Comparison of ENCODE assay signal across 1 cellular context in the genomic region with DNA sequence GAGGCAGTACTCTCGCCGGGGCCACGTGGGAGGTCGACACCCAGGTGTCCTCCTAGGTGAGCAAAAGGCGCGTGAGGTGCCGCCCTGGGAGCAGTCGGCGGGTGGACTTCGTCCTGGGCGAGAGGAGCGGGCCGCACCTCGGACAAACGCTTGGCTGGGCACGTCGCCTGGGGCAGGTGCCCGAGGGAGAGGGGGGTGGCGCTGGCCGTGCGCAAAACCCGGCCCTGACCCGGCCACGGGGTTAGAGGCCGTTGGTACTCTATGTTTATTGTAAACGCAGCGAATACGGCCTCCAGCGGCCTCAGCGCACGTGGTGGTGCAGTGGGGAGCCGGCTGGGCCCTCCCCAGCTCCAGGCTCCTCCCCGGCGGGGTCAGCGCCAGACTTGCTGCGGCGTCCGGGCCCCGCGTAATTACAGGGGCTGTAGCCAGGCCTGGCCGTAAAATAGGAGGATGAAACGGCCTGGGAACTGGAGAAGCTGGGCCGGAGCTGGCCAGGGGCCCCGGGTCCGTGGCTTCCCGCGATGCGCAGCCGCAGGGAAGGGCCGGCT.
TF ChIP-seq lines count a peak whose summit lies in the region.

No MANE protein-coding gene starts in this region.

TF ChIP-seq in HepG2, 621 proteins besides CTCF, POLR2A, EP300 and RAD21 (continued from another document and continues in another):
- TF ChIP-seq, protein P1, sequence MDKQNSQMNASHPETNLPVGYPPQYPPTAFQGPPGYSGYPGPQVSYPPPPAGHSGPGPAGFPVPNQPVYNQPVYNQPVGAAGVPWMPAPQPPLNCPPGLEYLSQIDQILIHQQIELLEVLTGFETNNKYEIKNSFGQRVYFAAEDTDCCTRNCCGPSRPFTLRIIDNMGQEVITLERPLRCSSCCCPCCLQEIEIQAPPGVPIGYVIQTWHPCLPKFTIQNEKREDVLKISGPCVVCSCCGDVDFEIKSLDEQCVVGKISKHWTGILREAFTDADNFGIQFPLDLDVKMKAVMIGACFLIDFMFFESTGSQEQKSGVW (CRISPR knock-in tag; IDR thresholded peaks at IDR 0.05; ENCODE audit: borderline replicate concordance), result peak; percentile 66; the same call in 1 of the 2 replicates
- TF ChIP-seq, protein P2, sequence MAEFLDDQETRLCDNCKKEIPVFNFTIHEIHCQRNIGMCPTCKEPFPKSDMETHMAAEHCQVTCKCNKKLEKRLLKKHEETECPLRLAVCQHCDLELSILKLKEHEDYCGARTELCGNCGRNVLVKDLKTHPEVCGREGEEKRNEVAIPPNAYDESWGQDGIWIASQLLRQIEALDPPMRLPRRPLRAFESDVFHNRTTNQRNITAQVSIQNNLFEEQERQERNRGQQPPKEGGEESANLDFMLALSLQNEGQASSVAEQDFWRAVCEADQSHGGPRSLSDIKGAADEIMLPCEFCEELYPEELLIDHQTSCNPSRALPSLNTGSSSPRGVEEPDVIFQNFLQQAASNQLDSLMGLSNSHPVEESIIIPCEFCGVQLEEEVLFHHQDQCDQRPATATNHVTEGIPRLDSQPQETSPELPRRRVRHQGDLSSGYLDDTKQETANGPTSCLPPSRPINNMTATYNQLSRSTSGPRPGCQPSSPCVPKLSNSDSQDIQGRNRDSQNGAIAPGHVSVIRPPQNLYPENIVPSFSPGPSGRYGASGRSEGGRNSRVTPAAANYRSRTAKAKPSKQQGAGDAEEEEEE (CRISPR knock-in tag; IDR thresholded peaks at IDR 0.05; ENCODE audit: borderline replicate concordance), result peak; percentile 97
- TF ChIP-seq, protein P3, sequence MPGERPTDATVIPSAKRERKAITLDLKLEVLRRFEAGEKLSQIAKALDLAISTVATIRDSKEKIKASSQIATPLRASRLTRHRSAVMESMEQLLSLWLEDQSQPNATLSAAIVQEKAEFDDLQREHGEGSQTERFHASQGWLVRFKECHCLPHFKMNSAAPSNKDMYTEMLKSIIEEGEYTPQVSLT (CRISPR knock-in tag; IDR thresholded peaks at IDR 0.05; ENCODE audit: borderline replicate concordance, low read depth), result 0 out of 2 replicates have a peak, but pooled peaks have one; percentile 56
- TF ChIP-seq ZNF839 (CRISPR knock-in tag; IDR thresholded peaks at IDR 0.05; ENCODE audit: borderline replicate concordance), result peak; percentile 94
- TF ChIP-seq MAZ (IDR thresholded peaks at IDR 0.05; ENCODE audit: borderline replicate concordance, low read depth, low read length), result peak; percentile 80
- peak; percentile 97 for TF ChIP-seq MAZ (CRISPR knock-in tag; IDR thresholded peaks at IDR 0.05; ENCODE audit: low read depth)
- no peak for TF ChIP-seq NPAS2 (CRISPR knock-in tag; IDR thresholded peaks at IDR 0.05; ENCODE audit: borderline replicate concordance)
- no peak for TF ChIP-seq RAD51 (IDR thresholded peaks at IDR 0.05; ENCODE audit: borderline replicate concordance)
- no peak for TF ChIP-seq FOSL1 (CRISPR knock-in tag; IDR thresholded peaks at IDR 0.05; ENCODE audit: borderline replicate concordance)
- TF ChIP-seq, protein P4, sequence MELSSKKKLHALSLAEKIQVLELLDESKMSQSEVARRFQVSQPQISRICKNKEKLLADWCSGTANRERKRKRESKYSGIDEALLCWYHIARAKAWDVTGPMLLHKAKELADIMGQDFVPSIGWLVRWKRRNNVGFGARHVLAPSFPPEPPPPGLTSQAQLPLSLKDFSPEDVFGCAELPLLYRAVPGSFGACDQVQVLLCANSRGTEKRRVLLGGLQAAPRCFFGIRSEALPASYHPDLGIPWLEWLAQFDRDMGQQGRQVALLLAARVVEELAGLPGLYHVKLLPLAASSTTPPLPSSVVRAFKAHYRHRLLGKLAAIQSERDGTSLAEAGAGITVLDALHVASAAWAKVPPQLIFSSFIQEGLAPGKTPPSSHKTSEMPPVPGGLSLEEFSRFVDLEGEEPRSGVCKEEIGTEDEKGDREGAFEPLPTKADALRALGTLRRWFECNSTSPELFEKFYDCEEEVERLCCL (CRISPR knock-in tag; IDR thresholded peaks at IDR 0.05; ENCODE audit: borderline replicate concordance), result peak; percentile 38; the same call in 1 of the 2 replicates
- TF ChIP-seq KDM6A (CRISPR knock-in tag; IDR thresholded peaks at IDR 0.05; ENCODE audit: low read depth), result peak; percentile 81
- TF ChIP-seq EEA1 (CRISPR knock-in tag; IDR thresholded peaks at IDR 0.05; ENCODE audit: borderline replicate concordance), result peak; percentile 76; the same call in 1 of the 2 replicates
- peak; percentile 34; the same call in 1 of the 2 replicates for TF ChIP-seq ZBTB7A (CRISPR knock-in tag; IDR thresholded peaks at IDR 0.05)
- TF ChIP-seq, protein P5, sequence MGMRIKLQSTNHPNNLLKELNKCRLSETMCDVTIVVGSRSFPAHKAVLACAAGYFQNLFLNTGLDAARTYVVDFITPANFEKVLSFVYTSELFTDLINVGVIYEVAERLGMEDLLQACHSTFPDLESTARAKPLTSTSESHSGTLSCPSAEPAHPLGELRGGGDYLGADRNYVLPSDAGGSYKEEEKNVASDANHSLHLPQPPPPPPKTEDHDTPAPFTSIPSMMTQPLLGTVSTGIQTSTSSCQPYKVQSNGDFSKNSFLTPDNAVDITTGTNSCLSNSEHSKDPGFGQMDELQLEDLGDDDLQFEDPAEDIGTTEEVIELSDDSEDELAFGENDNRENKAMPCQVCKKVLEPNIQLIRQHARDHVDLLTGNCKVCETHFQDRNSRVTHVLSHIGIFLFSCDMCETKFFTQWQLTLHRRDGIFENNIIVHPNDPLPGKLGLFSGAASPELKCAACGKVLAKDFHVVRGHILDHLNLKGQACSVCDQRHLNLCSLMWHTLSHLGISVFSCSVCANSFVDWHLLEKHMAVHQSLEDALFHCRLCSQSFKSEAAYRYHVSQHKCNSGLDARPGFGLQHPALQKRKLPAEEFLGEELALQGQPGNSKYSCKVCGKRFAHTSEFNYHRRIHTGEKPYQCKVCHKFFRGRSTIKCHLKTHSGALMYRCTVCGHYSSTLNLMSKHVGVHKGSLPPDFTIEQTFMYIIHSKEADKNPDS (CRISPR knock-in tag; IDR thresholded peaks at IDR 0.05), result peak; percentile 96
- TF ChIP-seq, protein P6, sequence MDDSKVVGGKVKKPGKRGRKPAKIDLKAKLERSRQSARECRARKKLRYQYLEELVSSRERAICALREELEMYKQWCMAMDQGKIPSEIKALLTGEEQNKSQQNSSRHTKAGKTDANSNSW (CRISPR knock-in tag; IDR thresholded peaks at IDR 0.05; ENCODE audit: borderline replicate concordance), result peak; percentile 25; the same call in 1 of the 2 replicates
- no peak for TF ChIP-seq HNRNPH1 (optimal IDR thresholded peaks at IDR 0.05; ENCODE audit: low read depth, low read length)
- TF ChIP-seq ZNF484 (CRISPR knock-in tag; IDR thresholded peaks at IDR 0.05; ENCODE audit: borderline replicate concordance, low read depth), result no peak
- TF ChIP-seq CEBPB (IDR thresholded peaks at IDR 0.05; ENCODE audit: borderline replicate concordance, low read depth, low read length), result no peak
- TF ChIP-seq ZNF678 (CRISPR knock-in tag; IDR thresholded peaks at IDR 0.05), result peak; percentile 96; the same call in 1 of the 2 replicates
- TF ChIP-seq PCBP2 (optimal IDR thresholded peaks at IDR 0.05; ENCODE audit: low read depth, low read length, poor library complexity, severe bottlenecking), result no peak
- TF ChIP-seq SRSF1 (optimal IDR thresholded peaks at IDR 0.05; ENCODE audit: low read depth, low read length), result no peak
- TF ChIP-seq ZNF234 (CRISPR knock-in tag; conservative IDR thresholded peaks at IDR 0.05), result peak; percentile 89; the same call in 1 of the 2 replicates
- peak; percentile 93; the same call in 1 of the 2 replicates for TF ChIP-seq ZNF138 (CRISPR knock-in tag; IDR thresholded peaks at IDR 0.05; ENCODE audit: low read depth)
- TF ChIP-seq, protein P7, sequence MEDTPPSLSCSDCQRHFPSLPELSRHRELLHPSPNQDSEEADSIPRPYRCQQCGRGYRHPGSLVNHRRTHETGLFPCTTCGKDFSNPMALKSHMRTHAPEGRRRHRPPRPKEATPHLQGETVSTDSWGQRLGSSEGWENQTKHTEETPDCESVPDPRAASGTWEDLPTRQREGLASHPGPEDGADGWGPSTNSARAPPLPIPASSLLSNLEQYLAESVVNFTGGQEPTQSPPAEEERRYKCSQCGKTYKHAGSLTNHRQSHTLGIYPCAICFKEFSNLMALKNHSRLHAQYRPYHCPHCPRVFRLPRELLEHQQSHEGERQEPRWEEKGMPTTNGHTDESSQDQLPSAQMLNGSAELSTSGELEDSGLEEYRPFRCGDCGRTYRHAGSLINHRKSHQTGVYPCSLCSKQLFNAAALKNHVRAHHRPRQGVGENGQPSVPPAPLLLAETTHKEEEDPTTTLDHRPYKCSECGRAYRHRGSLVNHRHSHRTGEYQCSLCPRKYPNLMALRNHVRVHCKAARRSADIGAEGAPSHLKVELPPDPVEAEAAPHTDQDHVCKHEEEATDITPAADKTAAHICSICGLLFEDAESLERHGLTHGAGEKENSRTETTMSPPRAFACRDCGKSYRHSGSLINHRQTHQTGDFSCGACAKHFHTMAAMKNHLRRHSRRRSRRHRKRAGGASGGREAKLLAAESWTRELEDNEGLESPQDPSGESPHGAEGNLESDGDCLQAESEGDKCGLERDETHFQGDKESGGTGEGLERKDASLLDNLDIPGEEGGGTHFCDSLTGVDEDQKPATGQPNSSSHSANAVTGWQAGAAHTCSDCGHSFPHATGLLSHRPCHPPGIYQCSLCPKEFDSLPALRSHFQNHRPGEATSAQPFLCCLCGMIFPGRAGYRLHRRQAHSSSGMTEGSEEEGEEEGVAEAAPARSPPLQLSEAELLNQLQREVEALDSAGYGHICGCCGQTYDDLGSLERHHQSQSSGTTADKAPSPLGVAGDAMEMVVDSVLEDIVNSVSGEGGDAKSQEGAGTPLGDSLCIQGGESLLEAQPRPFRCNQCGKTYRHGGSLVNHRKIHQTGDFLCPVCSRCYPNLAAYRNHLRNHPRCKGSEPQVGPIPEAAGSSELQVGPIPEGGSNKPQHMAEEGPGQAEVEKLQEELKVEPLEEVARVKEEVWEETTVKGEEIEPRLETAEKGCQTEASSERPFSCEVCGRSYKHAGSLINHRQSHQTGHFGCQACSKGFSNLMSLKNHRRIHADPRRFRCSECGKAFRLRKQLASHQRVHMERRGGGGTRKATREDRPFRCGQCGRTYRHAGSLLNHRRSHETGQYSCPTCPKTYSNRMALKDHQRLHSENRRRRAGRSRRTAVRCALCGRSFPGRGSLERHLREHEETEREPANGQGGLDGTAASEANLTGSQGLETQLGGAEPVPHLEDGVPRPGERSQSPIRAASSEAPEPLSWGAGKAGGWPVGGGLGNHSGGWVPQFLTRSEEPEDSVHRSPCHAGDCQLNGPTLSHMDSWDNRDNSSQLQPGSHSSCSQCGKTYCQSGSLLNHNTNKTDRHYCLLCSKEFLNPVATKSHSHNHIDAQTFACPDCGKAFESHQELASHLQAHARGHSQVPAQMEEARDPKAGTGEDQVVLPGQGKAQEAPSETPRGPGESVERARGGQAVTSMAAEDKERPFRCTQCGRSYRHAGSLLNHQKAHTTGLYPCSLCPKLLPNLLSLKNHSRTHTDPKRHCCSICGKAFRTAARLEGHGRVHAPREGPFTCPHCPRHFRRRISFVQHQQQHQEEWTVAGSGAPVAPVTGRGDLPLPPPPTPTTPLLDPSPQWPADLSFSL (CRISPR knock-in tag; IDR thresholded peaks at IDR 0.05), result no peak; the same call in 1 of the 2 replicates
- TF ChIP-seq, protein P8, sequence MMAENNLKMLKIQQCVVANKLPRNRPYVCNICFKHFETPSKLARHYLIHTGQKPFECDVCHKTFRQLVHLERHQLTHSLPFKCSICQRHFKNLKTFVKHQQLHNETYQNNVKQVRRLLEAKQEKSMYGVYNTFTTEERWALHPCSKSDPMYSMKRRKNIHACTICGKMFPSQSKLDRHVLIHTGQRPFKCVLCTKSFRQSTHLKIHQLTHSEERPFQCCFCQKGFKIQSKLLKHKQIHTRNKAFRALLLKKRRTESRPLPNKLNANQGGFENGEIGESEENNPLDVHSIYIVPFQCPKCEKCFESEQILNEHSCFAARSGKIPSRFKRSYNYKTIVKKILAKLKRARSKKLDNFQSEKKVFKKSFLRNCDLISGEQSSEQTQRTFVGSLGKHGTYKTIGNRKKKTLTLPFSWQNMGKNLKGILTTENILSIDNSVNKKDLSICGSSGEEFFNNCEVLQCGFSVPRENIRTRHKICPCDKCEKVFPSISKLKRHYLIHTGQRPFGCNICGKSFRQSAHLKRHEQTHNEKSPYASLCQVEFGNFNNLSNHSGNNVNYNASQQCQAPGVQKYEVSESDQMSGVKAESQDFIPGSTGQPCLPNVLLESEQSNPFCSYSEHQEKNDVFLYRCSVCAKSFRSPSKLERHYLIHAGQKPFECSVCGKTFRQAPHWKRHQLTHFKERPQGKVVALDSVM (CRISPR knock-in tag; IDR thresholded peaks at IDR 0.05), result peak; percentile 89
- TF ChIP-seq ZFP36L2 (CRISPR knock-in tag; IDR thresholded peaks at IDR 0.05), result no peak; the same call in 1 of the 2 replicates
- TF ChIP-seq, protein P9, sequence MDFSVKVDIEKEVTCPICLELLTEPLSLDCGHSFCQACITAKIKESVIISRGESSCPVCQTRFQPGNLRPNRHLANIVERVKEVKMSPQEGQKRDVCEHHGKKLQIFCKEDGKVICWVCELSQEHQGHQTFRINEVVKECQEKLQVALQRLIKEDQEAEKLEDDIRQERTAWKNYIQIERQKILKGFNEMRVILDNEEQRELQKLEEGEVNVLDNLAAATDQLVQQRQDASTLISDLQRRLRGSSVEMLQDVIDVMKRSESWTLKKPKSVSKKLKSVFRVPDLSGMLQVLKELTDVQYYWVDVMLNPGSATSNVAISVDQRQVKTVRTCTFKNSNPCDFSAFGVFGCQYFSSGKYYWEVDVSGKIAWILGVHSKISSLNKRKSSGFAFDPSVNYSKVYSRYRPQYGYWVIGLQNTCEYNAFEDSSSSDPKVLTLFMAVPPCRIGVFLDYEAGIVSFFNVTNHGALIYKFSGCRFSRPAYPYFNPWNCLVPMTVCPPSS (IDR thresholded peaks at IDR 0.05), result no peak
- peak; percentile 43; the same call in 1 of the 2 replicates for TF ChIP-seq ZSCAN29 (CRISPR knock-in tag; conservative IDR thresholded peaks at IDR 0.05)
- TF ChIP-seq ZNF792 (CRISPR knock-in tag; IDR thresholded peaks at IDR 0.05), result peak; percentile 85
- TF ChIP-seq GTF3A (CRISPR knock-in tag; conservative IDR thresholded peaks at IDR 0.05), result no peak
- peak; percentile 29; the same call in 1 of the 2 replicates for TF ChIP-seq MAF1 (CRISPR knock-in tag; IDR thresholded peaks at IDR 0.05; ENCODE audit: borderline replicate concordance)
- 0 out of 2 replicates have a peak, but pooled peaks have one; percentile 7 for TF ChIP-seq FIP1L1 (IDR thresholded peaks at IDR 0.05; ENCODE audit: borderline replicate concordance, insufficient read depth, low read depth, low read length)
- TF ChIP-seq ZBTB21 (CRISPR knock-in tag; IDR thresholded peaks at IDR 0.05), result peak; percentile 51
- TF ChIP-seq PAX8 (CRISPR knock-in tag; IDR thresholded peaks at IDR 0.05; ENCODE audit: borderline replicate concordance), result no peak
- peak; percentile 99 for TF ChIP-seq PHF21A (CRISPR knock-in tag; IDR thresholded peaks at IDR 0.05)
- 0 out of 2 replicates have a peak, but pooled peaks have one; percentile 85 for TF ChIP-seq SP140L (CRISPR knock-in tag; IDR thresholded peaks at IDR 0.05; ENCODE audit: borderline replicate concordance)
- no peak for TF ChIP-seq ZSCAN22 (CRISPR knock-in tag; IDR thresholded peaks at IDR 0.05)
- TF ChIP-seq ZNF773 (CRISPR knock-in tag; IDR thresholded peaks at IDR 0.05; ENCODE audit: borderline replicate concordance), result no peak
- TF ChIP-seq TOPORS (CRISPR knock-in tag; IDR thresholded peaks at IDR 0.05), result peak; percentile 87; the same call in 1 of the 2 replicates
- TF ChIP-seq CENPT (CRISPR knock-in tag; IDR thresholded peaks at IDR 0.05; ENCODE audit: low read depth), result peak; percentile 67; the same call in 1 of the 2 replicates
